8 cellular contexts compared by ENCODE assay signal in the genomic region with DNA sequence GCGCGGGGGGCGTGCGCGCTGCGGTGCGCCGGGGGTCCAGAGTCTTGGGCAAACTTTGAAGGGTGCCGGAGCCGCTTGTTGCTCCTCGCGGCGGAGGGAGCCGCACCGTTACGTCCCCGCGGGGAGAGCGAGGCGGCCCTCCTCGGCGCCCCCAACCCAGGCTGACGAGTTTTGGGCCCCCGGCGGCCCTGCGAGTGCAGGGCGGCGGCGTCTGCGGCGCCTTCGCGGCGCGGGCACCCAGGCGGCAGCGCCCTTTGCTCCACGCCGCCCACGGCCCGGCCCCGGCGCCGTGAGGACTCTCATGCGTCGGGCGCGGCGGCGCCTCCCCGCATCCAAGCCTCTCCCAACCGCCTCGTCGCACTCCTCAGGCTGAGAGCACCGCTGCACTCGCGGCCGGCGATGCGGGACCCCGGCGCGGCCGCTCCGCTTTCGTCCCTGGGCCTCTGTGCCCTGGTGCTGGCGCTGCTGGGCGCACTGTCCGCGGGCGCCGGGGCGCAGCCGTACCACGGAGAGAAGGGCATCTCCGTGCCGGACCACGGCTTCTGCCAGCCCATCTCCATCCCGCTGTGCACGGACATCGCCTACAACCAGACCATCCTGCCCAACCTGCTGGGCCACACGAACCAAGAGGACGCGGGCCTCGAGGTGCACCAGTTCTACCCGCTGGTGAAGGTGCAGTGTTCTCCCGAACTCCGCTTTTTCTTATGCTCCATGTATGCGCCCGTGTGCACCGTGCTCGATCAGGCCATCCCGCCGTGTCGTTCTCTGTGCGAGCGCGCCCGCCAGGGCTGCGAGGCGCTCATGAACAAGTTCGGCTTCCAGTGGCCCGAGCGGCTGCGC. TPM values are rescaled to one million over a fixed set of nuclear protein-coding genes. Genes with fewer than 3 reads are reported as not detected.
DNase-seq lines count a peak whose midpoint lies in the region; ATAC-seq and TF ChIP-seq lines count a peak whose summit lies in the region.

No MANE protein-coding gene starts in this region.

- TF ChIP-seq CTCF in DOHH2 (IDR thresholded peaks at IDR 0.05; ENCODE audit: low read depth, low read length, poor library complexity, severe bottlenecking) (no peak), fibroblast of lung (conservative IDR thresholded peaks at IDR 0.05 in 1 of 2, IDR thresholded peaks at IDR 0.05 in 1 of 2; ENCODE audit: low read depth in 1 of 2, low read length in 2 of 2) (no peak), neural progenitor cell (IDR thresholded peaks at IDR 0.05) (no peak)

- peak overlapping the region; percentile 95 for H3K27ac Mint-ChIP-seq in neural progenitor cell

- H3F3A ChIP-seq in DOHH2 (ENCODE audit: control insufficient read depth, insufficient read depth) = no peaks in the 10 kb centered on the region
- H3F3A ChIP-seq in neural progenitor cell (ENCODE audit: low read depth) = peaks cover 76% of the 10 kb centered on the region

- H3K9me3 ChIP-seq in DOHH2 (ENCODE audit: control insufficient read depth, insufficient read depth, low read length) (no peaks in the 10 kb centered on the region), fibroblast of lung (ENCODE audit: control insufficient read depth, insufficient read depth, low read depth, low read length) (no peaks in the 10 kb centered on the region), neural progenitor cell (ENCODE audit: low read depth) (no peaks in the 10 kb centered on the region)

- ATAC-seq in GM21737 (IDR thresholded peaks at IDR 0.05; ENCODE audit: unreplicated experiment) (peak; percentile 5), GM18870 (IDR thresholded peaks at IDR 0.05; ENCODE audit: unreplicated experiment) (no peak)

- peaks cover 66% of the 10 kb centered on the region for H3K27me3 ChIP-seq in DOHH2 (ENCODE audit: control insufficient read depth, low read length)
- H3K27me3 ChIP-seq in fibroblast of lung (ENCODE audit: control insufficient read depth, insufficient read depth, low read length) = no peaks in the 10 kb centered on the region
- no peaks in the 10 kb centered on the region for H3K27me3 ChIP-seq in neural progenitor cell

- peak overlapping the region; percentile 87 for H3K4me2 ChIP-seq in DOHH2 (ENCODE audit: low read length)
- H3K4me2 ChIP-seq in fibroblast of lung (ENCODE audit: extremely low read depth, insufficient read depth, low read length) = peak overlapping the region; percentile 95
- peak overlapping the region; percentile 83 for H3K4me2 ChIP-seq in neural progenitor cell

- H2AFZ ChIP-seq in fibroblast of lung (ENCODE audit: low read length) (no peak overlapping the region), neural progenitor cell (replicated peaks) (no peak overlapping the region)

- H3K36me3 ChIP-seq in DOHH2 (ENCODE audit: control insufficient read depth, low read length) (no peaks in the 10 kb centered on the region), fibroblast of lung (ENCODE audit: control insufficient read depth, insufficient read depth, low read length) (peaks cover 8% of the 10 kb centered on the region), neural progenitor cell (no peaks in the 10 kb centered on the region)

- H3K4me3 ChIP-seq in DOHH2 (ENCODE audit: low read length) (peak overlapping the region; percentile 75), fibroblast of lung (replicated peaks in 1 of 4; ENCODE audit: control extremely low read depth in 1 of 4, insufficient read depth in 1 of 4, low read depth in 3 of 4, low read length in 4 of 4) (peak overlapping the region; percentile 66 to 84 (median 75)), neural progenitor cell (peak overlapping the region; percentile 93)

- peak overlapping the region; percentile 93 for H3K4me3 Mint-ChIP-seq in neural progenitor cell

- H3K79me2 ChIP-seq in DOHH2 (ENCODE audit: control insufficient read depth, low read length) = no peaks in the 10 kb centered on the region
- peaks cover 45% of the 10 kb centered on the region for H3K79me2 ChIP-seq in fibroblast of lung (ENCODE audit: control insufficient read depth, insufficient read depth, low read length)
- peaks cover 82% of the 10 kb centered on the region for H3K79me2 ChIP-seq in neural progenitor cell (ENCODE audit: low read depth)

- DNase-seq in LoVo (ENCODE audit: low spot score) = peak; percentile 9
- peak; percentile 67 for DNase-seq in activated CD8-positive, alpha-beta memory T cell treated with anti-CD3 and anti-CD28 coated beads, Interleukin-2, amount 50 U/mL, for 48 hours
- peak; percentile 49 to 51 for DNase-seq in fibroblast of lung (ENCODE audit: low read depth in 2 of 2)
- DNase-seq in neural progenitor cell (ENCODE audit: low spot score) = peak; percentile 65
- no peak for DNase-seq in A172 (ENCODE audit: low spot score)

- H3K4me1 Mint-ChIP-seq in neural progenitor cell = peaks cover 41% of the 10 kb centered on the region

- no peaks in the 10 kb centered on the region for H3K9me3 Mint-ChIP-seq in neural progenitor cell

- peaks cover 4% of the 10 kb centered on the region for H3K36me3 Mint-ChIP-seq in neural progenitor cell

- H3K27me3 Mint-ChIP-seq in neural progenitor cell (ENCODE audit: insufficient read depth, low read depth) = peaks cover 2% of the 10 kb centered on the region

- H3K9ac ChIP-seq in fibroblast of lung (ENCODE audit: insufficient read depth, low read length) (peak overlapping the region; percentile 78), neural progenitor cell (peak overlapping the region; percentile 67)

- peaks cover 11% of the 10 kb centered on the region for H3K4me1 ChIP-seq in DOHH2 (ENCODE audit: control insufficient read depth, low read length)
- H3K4me1 ChIP-seq in fibroblast of lung (ENCODE audit: control insufficient read depth, extremely low read depth, insufficient read depth, low read length) = peaks cover 11% of the 10 kb centered on the region
- peaks cover 38% of the 10 kb centered on the region for H3K4me1 ChIP-seq in neural progenitor cell

- H3K9me2 ChIP-seq in DOHH2 (replicated peaks; ENCODE audit: control insufficient read depth, low read length) = no peaks in the 10 kb centered on the region

- no peak overlapping the region for H3K27ac ChIP-seq in DOHH2 (ENCODE audit: low read depth, low read length)
- H3K27ac ChIP-seq in fibroblast of lung (ENCODE audit: insufficient read depth, low read length) = peak overlapping the region; percentile 77
- H3K27ac ChIP-seq in neural progenitor cell = peak overlapping the region; percentile 95

- H4K20me1 ChIP-seq in DOHH2 (ENCODE audit: control insufficient read depth, insufficient read depth, low read depth, low read length) = no peaks in the 10 kb centered on the region
- H4K20me1 ChIP-seq in fibroblast of lung (ENCODE audit: control insufficient read depth, extremely low read depth, insufficient read depth, low read length) = no peaks in the 10 kb centered on the region
- H4K20me1 ChIP-seq in neural progenitor cell (ENCODE audit: low read depth) = peaks cover 54% of the 10 kb centered on the region

RNA-seq across cellular contexts. Expression of a gene that starts 0.8 kb away (rescaled TPM):
- 24.7 and 39.1 TPM in 2 replicates for total RNA-seq in fibroblast of lung
- 28.1 and 44.4 TPM in 2 replicates for polyA plus RNA-seq in fibroblast of lung
- polyA plus RNA-seq in fibroblast of lung (2012) = 36.8 and 55.7 TPM in 2 replicates
- 23.9 and 48.2 TPM in 2 replicates for polyA minus RNA-seq in fibroblast of lung (ENCODE audit: low replicate concordance)
- total RNA-seq in neural progenitor cell (ENCODE audit: low replicate concordance) = 79.4 and 106 TPM in 2 replicates
- 8.6 and 10.8 TPM in 2 replicates for total RNA-seq in A172 (2014; rRNA removed; shearing (Covaris generic))

RNA-seq across cellular contexts. Expression of a gene that starts 38.6 kb away (rescaled TPM):
- under 0.01 TPM in 1 of 2 replicates, not detected in the other for total RNA-seq in fibroblast of lung
- 0.01 and 0.09 TPM in 2 replicates for polyA plus RNA-seq in fibroblast of lung
- polyA plus RNA-seq in fibroblast of lung (2012) = 0.12 TPM in 1 of 2 replicates, not detected in the other
- not detected in 2 replicates for polyA minus RNA-seq in fibroblast of lung (ENCODE audit: low replicate concordance)
- total RNA-seq in neural progenitor cell (ENCODE audit: low replicate concordance) = not detected in 2 replicates
- total RNA-seq in A172 (2014; rRNA removed; shearing (Covaris generic)) = not detected in 2 replicates
